In genomic region chr17:44220211-44221071, GRCh38 we compare ENCODE assay signal across 1 cellular context.
TF ChIP-seq lines count a peak whose summit lies in the region.

No MANE protein-coding gene starts in this region.

TF ChIP-seq in HepG2, 621 proteins besides CTCF, POLR2A, EP300 and RAD21 (continued from another document):
- peak; percentile 3 for TF ChIP-seq ASH2L (IDR thresholded peaks at IDR 0.05; ENCODE audit: insufficient read length, low read depth, low read length)
- 0 out of 2 replicates have a peak, but pooled peaks have one; percentile 19 for TF ChIP-seq FOXK1 (CRISPR knock-in tag; IDR thresholded peaks at IDR 0.05; ENCODE audit: borderline replicate concordance, low read depth)
- TF ChIP-seq ZNF766 (CRISPR knock-in tag; IDR thresholded peaks at IDR 0.05; ENCODE audit: borderline replicate concordance): 0 out of 2 replicates have a peak, but pooled peaks have one; percentile 59
- no peak for TF ChIP-seq U2AF2 (IDR thresholded peaks at IDR 0.05; ENCODE audit: low read depth, low read length)
- TF ChIP-seq MAF1 (CRISPR knock-in tag; IDR thresholded peaks at IDR 0.05; ENCODE audit: borderline replicate concordance): 0 out of 2 replicates have a peak, but pooled peaks have one; percentile 53
- TF ChIP-seq HNF1A (IDR thresholded peaks at IDR 0.05; ENCODE audit: low read depth): no peak
- TF ChIP-seq HNF1A (CRISPR knock-in tag; IDR thresholded peaks at IDR 0.05; ENCODE audit: borderline replicate concordance): no peak
- TF ChIP-seq ZSCAN29 (CRISPR knock-in tag; conservative IDR thresholded peaks at IDR 0.05): no peak
- TF ChIP-seq CSRNP1 (CRISPR knock-in tag; IDR thresholded peaks at IDR 0.05): no peak
- TF ChIP-seq ZNF691 (CRISPR knock-in tag; IDR thresholded peaks at IDR 0.05; ENCODE audit: borderline replicate concordance, low read depth): no peak
- TF ChIP-seq PITX1 (CRISPR knock-in tag; IDR thresholded peaks at IDR 0.05): peak; percentile 29; the same call in 1 of the 2 replicates
- TF ChIP-seq ZNF709 (CRISPR knock-in tag; IDR thresholded peaks at IDR 0.05): peak; percentile 37; the same call in 1 of the 2 replicates
- no peak for TF ChIP-seq ZNF318 (CRISPR knock-in tag; IDR thresholded peaks at IDR 0.05)
- TF ChIP-seq ZNF549 (CRISPR knock-in tag; IDR thresholded peaks at IDR 0.05): peak; percentile 67; the same call in 1 of the 2 replicates
- no peak; the same call in 1 of the 2 replicates for TF ChIP-seq ZNF891 (CRISPR knock-in tag; IDR thresholded peaks at IDR 0.05)
- no peak for TF ChIP-seq RXRB (CRISPR knock-in tag; IDR thresholded peaks at IDR 0.05; ENCODE audit: borderline replicate concordance)
- no peak for TF ChIP-seq FUBP1 (CRISPR knock-in tag; IDR thresholded peaks at IDR 0.05; ENCODE audit: borderline replicate concordance)
- TF ChIP-seq ZNF253 (CRISPR knock-in tag; IDR thresholded peaks at IDR 0.05; ENCODE audit: borderline replicate concordance): no peak
- no peak for TF ChIP-seq SP5 (CRISPR knock-in tag; IDR thresholded peaks at IDR 0.05; ENCODE audit: borderline replicate concordance, low read depth)
- TF ChIP-seq BCL3 (CRISPR knock-in tag; IDR thresholded peaks at IDR 0.05): no peak
